22 cellular contexts compared by ENCODE assay signal in the genomic region with DNA sequence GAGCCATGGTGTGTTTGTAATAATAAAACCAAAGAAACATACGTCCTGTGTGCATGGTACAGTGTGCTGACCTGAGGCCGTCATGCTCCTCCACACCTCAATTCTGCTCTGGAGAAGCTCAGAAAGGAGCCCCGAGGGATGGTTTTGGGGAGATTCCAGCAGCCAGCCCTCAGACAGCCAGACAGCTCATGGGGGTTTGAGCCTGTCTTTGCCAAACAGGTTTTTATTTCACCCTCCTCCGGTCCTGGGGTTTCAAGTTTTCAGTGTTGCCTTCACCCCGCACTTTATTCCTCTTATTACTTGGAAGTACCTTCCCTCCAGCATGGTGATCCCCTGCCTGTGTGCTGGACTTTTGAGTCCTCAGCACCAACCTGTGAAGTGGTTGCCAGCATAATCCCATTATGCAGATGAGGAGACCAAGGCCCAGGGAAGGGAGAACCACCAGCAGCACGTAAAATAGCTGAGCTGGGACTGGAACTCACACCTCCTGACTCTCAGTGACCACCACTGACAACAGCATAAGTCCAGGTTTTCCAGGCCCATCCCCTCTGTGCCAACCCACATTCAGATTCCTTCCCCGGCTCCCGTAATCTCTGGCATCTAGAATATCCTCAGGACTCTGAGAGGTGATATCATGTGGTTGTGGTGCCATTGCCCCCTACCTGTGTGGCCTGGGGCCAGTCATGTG. TPM values are rescaled to one million over a fixed set of nuclear protein-coding genes. Genes with fewer than 3 reads are reported as not detected.
DNase-seq lines count a peak whose midpoint lies in the region; ATAC-seq, FAIRE-seq and TF ChIP-seq lines count a peak whose summit lies in the region.
"Had no signal": no experiment of that assay in that cellular context is flagged by ENCODE, and none has a peak within 500 bp of the region (broad histone marks: within the 10 kb centered on the region; RNA-seq: fewer than 3 reads in every experiment).

No MANE protein-coding gene starts in this region.

- H3K4me3 Mint-ChIP-seq in activated CD8-positive, alpha-beta memory T cell treated with anti-CD3 and anti-CD28 coated beads, Interleukin-2, amount 10 ng/mL, durations not matched to agents 7 days and 5 days, result no peak overlapping the region
- H3K4me3 Mint-ChIP-seq in astrocyte (ENCODE audit: unreplicated experiment), result no peak overlapping the region
- H3K4me3 Mint-ChIP-seq: CD8-positive, alpha-beta memory T cell; HFFc6 had no signal

- no peak overlapping the region for H3K27ac Mint-ChIP-seq in activated CD8-positive, alpha-beta memory T cell treated with anti-CD3 and anti-CD28 coated beads, Interleukin-2, amount 10 ng/mL, durations not matched to agents 7 days and 5 days
- peak overlapping the region; percentile 18 for H3K27ac Mint-ChIP-seq in astrocyte (ENCODE audit: unreplicated experiment)
- H3K27ac Mint-ChIP-seq: CD8-positive, alpha-beta memory T cell; HFFc6 had no signal

- H3K36me3 ChIP-seq in astrocyte (ENCODE audit: insufficient read depth, low read length), result peaks cover 76% of the 10 kb centered on the region
- H3K36me3 ChIP-seq in stomach smooth muscle (ENCODE audit: control insufficient read depth in 2 of 2, insufficient read depth in 2 of 2, low read length in 2 of 2), result peaks cover 17 to 38% of the 10 kb centered on the region in 2 donors
- H3K36me3 ChIP-seq in Karpas-422 (ENCODE audit: insufficient read depth, low read length), result no peaks in the 10 kb centered on the region
- H3K36me3 ChIP-seq: BLaER1 treated with 17β-estradiol and CSF1 and Interleukin-3, amounts not matched to agents 10 nM and 100 nM had no signal

- H3K9me3 Mint-ChIP-seq in activated CD8-positive, alpha-beta memory T cell treated with anti-CD3 and anti-CD28 coated beads, Interleukin-2, amount 10 ng/mL, durations not matched to agents 7 days and 5 days (ENCODE audit: low read depth), result no peaks in the 10 kb centered on the region
- H3K9me3 Mint-ChIP-seq in astrocyte (ENCODE audit: unreplicated experiment), result no peaks in the 10 kb centered on the region
- H3K9me3 Mint-ChIP-seq: CD8-positive, alpha-beta memory T cell; HFFc6 had no signal

- no peak overlapping the region for H3K4me2 ChIP-seq in astrocyte (ENCODE audit: low read length)
- no peak overlapping the region for H3K4me2 ChIP-seq in Karpas-422 (ENCODE audit: low read depth, low read length, poor library complexity, severe bottlenecking)
- H3K4me2 ChIP-seq: BLaER1 treated with 17β-estradiol and CSF1 and Interleukin-3, amounts not matched to agents 10 nM and 100 nM had no signal

- no peaks in the 10 kb centered on the region for H3K9me3 ChIP-seq in astrocyte (ENCODE audit: insufficient read depth, low read depth, low read length)
- H3K9me3 ChIP-seq in stomach smooth muscle (ENCODE audit: control insufficient read depth in 2 of 2, low read length in 2 of 2), result peaks cover 0 to 3% of the 10 kb centered on the region in 2 donors
- no peaks in the 10 kb centered on the region for H3K9me3 ChIP-seq in Karpas-422 (ENCODE audit: low read length)
- H3K9me3 ChIP-seq: MG63 had no signal

- H3K79me2 ChIP-seq in astrocyte (ENCODE audit: insufficient read depth, low read length), result no peaks in the 10 kb centered on the region
- H3K79me2 ChIP-seq in Karpas-422 (ENCODE audit: low read length), result no peaks in the 10 kb centered on the region

- H3K4me3 ChIP-seq in astrocyte (ENCODE audit: insufficient read depth, low read depth, low read length), result no peak overlapping the region
- H3K4me3 ChIP-seq in stomach smooth muscle (ENCODE audit: low read length in 2 of 2), result no peak overlapping the region
- no peak overlapping the region for H3K4me3 ChIP-seq in Karpas-422 (ENCODE audit: low read length)
- H3K4me3 ChIP-seq: BLaER1 treated with 17β-estradiol and CSF1 and Interleukin-3, amounts not matched to agents 10 nM and 100 nM; MG63; SJSA1 had no signal

- H3K36me3 Mint-ChIP-seq in activated CD8-positive, alpha-beta memory T cell treated with anti-CD3 and anti-CD28 coated beads, Interleukin-2, amount 10 ng/mL, durations not matched to agents 7 days and 5 days, result no peaks in the 10 kb centered on the region
- H3K36me3 Mint-ChIP-seq in astrocyte (ENCODE audit: low read depth, unreplicated experiment), result peaks cover 44% of the 10 kb centered on the region

- no peaks in the 10 kb centered on the region for H3K9me2 ChIP-seq in Karpas-422 (replicated peaks; ENCODE audit: insufficient read depth, low read length)

- H3K9ac ChIP-seq in astrocyte (ENCODE audit: low read length) (peak overlapping the region; percentile 23), stomach smooth muscle (ENCODE audit: low read length in 2 of 2) (no peak overlapping the region), Karpas-422 (ENCODE audit: low read length) (no peak overlapping the region)
- H3K9ac ChIP-seq: BLaER1 treated with 17β-estradiol and CSF1 and Interleukin-3, amounts not matched to agents 10 nM and 100 nM had no signal

- H3K27ac ChIP-seq in astrocyte (ENCODE audit: low read depth, low read length) (peak overlapping the region; percentile 12), stomach smooth muscle (ENCODE audit: low read length) (peak overlapping the region; percentile 37), Karpas-422 (ENCODE audit: low read length) (no peak overlapping the region)
- H3K27ac ChIP-seq: BLaER1 treated with 17β-estradiol and CSF1 and Interleukin-3, amounts not matched to agents 10 nM and 100 nM; SJSA1 had no signal

- no peaks in the 10 kb centered on the region for H3K4me1 Mint-ChIP-seq in activated CD8-positive, alpha-beta memory T cell treated with anti-CD3 and anti-CD28 coated beads, Interleukin-2, amount 10 ng/mL, durations not matched to agents 7 days and 5 days
- H3K4me1 Mint-ChIP-seq in astrocyte (ENCODE audit: low read depth, unreplicated experiment), result peaks cover 26% of the 10 kb centered on the region
- H3K4me1 Mint-ChIP-seq: CD8-positive, alpha-beta memory T cell had no signal

- H4K20me1 ChIP-seq in astrocyte (ENCODE audit: insufficient read depth, low read length), result peaks cover 48% of the 10 kb centered on the region
- H4K20me1 ChIP-seq in Karpas-422 (ENCODE audit: insufficient read depth, low read depth, low read length), result no peaks in the 10 kb centered on the region
- H4K20me1 ChIP-seq: BLaER1 treated with 17β-estradiol and CSF1 and Interleukin-3, amounts not matched to agents 10 nM and 100 nM had no signal

- FAIRE-seq in astrocyte (lab: Jason Lieb, UNC), result no peak
- FAIRE-seq: A204.1, H54 had no signal

- TF ChIP-seq CTCF in astrocyte (IDR thresholded peaks at IDR 0.05; ENCODE audit: insufficient read depth, low read depth, low read length), result no peak

- no peak for ATAC-seq in activated CD8-positive, alpha-beta memory T cell treated with anti-CD3 and anti-CD28 coated beads, Interleukin-2, amount 10 ng/mL, durations not matched to agents 7 days and 5 days
- ATAC-seq in left lobe of liver, result no peak

- H3K4me1 ChIP-seq in astrocyte (ENCODE audit: insufficient read depth, low read length) (peaks cover 13% of the 10 kb centered on the region), stomach smooth muscle (ENCODE audit: control insufficient read depth, insufficient read depth, low read length) (peaks cover 30% of the 10 kb centered on the region), Karpas-422 (ENCODE audit: low read length) (no peaks in the 10 kb centered on the region)

- H2AFZ ChIP-seq in astrocyte (ENCODE audit: low read depth, low read length), result no peak overlapping the region
- H2AFZ ChIP-seq in Karpas-422 (ENCODE audit: low read length), result no peak overlapping the region

- H3K27me3 ChIP-seq in astrocyte (ENCODE audit: insufficient read depth, low read length) (no peaks in the 10 kb centered on the region), stomach smooth muscle (ENCODE audit: control insufficient read depth in 1 of 2, insufficient read depth in 2 of 2, low read length in 2 of 2) (no peaks in the 10 kb centered on the region), Karpas-422 (ENCODE audit: low read length) (no peaks in the 10 kb centered on the region)
- H3K27me3 ChIP-seq: BLaER1 treated with 17β-estradiol and CSF1 and Interleukin-3, amounts not matched to agents 10 nM and 100 nM; MG63; SJSA1 had no signal

- CTCF ChIA-PET in activated CD8-positive, alpha-beta memory T cell treated with anti-CD3 and anti-CD28 coated beads, Interleukin-2, amount 10 ng/mL, durations not matched to agents 7 days and 5 days (lab: Charles Lee), result interaction anchor here (0.7 to 1.2 kb wide), 3 partner anchors 25 to 119 kb away, joined by 3 to 4 read pairs (median 3); no protein-coding TSS in a partner anchor

- DNase-seq in activated CD8-positive, alpha-beta memory T cell treated with anti-CD3 and anti-CD28 coated beads, Interleukin-2, amount 50 U/mL, for 48 hours, result peak; percentile 22
- no peak for DNase-seq in activated CD8-positive, alpha-beta memory T cell treated with anti-CD3 and anti-CD28 coated beads, Interleukin-2, amount 10 ng/mL, durations not matched to agents 7 days and 5 days
- no peak for DNase-seq in astrocyte (ENCODE audit: low read depth)
- peak; percentile 14 for DNase-seq in left lobe of liver (ENCODE audit: low spot score)
- DNase-seq in iPS-NIHi11 (ENCODE audit: low spot score), result no peak
- DNase-seq in Karpas-422, result no peak
- DNase-seq in epidermal melanocyte (ENCODE audit: insufficient read length, low spot score), result no peak
- DNase-seq: CD8-positive, alpha-beta memory T cell; DMS79; HFFc6; Kasumi-1; NCI-H1048; NCI-H1436; NCI-H1930; NCI-H345; NCI-H524 treated with DMSO at 0.1 percent for 48 hours had no signal

- peaks cover 8% of the 10 kb centered on the region for H3K27me3 Mint-ChIP-seq in activated CD8-positive, alpha-beta memory T cell treated with anti-CD3 and anti-CD28 coated beads, Interleukin-2, amount 10 ng/mL, durations not matched to agents 7 days and 5 days
- H3K27me3 Mint-ChIP-seq in astrocyte (ENCODE audit: low read depth, unreplicated experiment), result no peaks in the 10 kb centered on the region

RNA-seq across cellular contexts. Expression of a gene that starts 35.1 kb away (rescaled TPM):
- under 1 TPM; 0.26 to 0.42 TPM for total RNA-seq in activated CD8-positive, alpha-beta memory T cell treated with anti-CD3 and anti-CD28 coated beads, Interleukin-2, amount 10 ng/mL, durations not matched to agents 7 days and 5 days
- total RNA-seq in astrocyte, result 1,145 and 1,862 TPM in 2 replicates
- total RNA-seq in left lobe of liver, result 49.3 TPM
- total RNA-seq in Karpas-422 (2014; rRNA removed; shearing (Covaris generic); ENCODE audit: low replicate concordance), result not detected in 2 replicates

Comparison
In these comparisons a context has a peak if more than half of its experiments do, and no peak if none do; other contexts are left out.
1. DNase-seq: peak in activated CD8-positive, alpha-beta memory T cell treated with anti-CD3 and anti-CD28 coated beads, Interleukin-2, amount 50 U/mL, for 48 hours (single experiment) and left lobe of liver (single experiment); none in activated CD8-positive, alpha-beta memory T cell treated with anti-CD3 and anti-CD28 coated beads, Interleukin-2, amount 10 ng/mL, durations not matched to agents 7 days and 5 days (single experiment), astrocyte (single experiment), iPS-NIHi11 (single experiment), Karpas-422 (single experiment) and epidermal melanocyte (single experiment).
2. RNA of a gene that starts 35.1 kb away (total RNA-seq): 1,145 to 1,862 TPM in astrocyte and 49.3 TPM in left lobe of liver (single experiment); 0.26 to 0.42 TPM in activated CD8-positive, alpha-beta memory T cell treated with anti-CD3 and anti-CD28 coated beads, Interleukin-2, amount 10 ng/mL, durations not matched to agents 7 days and 5 days and not detected in Karpas-422; every median in the first group is over 10 times any median in the second.